ENCODE assay signal across 27 cellular contexts in the genomic region with DNA sequence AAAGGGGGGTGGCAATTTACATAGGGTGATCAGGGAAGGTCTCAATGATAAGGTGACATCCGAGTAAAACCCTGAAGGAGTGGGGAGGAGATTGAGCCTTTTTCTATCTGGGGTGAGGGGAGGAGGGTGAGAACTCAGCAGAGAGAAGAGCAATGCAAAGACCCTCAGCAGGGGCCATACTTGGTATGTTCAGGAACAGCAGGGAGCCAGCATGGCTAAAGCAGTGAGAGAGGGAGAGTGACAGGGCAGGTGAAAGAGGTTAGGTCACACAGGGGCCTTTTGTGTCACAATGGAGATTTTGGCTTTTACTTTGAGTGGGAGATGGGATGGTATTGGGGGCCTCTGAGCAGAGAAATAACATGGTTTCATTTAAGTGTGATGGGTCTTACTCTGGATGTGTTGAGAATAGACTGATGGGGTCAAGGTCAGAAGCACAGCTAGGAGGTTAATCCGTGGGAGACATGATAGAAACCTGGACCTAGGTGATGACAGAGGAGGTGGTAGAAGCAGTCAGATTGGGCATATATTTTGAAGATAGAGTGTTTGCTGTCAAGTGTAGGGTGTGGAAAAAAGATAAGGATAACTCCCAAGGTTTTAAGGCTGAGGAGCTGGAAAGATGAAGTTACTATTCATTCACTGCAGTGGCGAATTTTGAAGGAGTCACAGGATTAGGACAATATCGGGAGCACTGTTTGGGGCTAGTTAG. TPM values are rescaled to one million over a fixed set of nuclear protein-coding genes. Genes with fewer than 3 reads are reported as not detected.
DNase-seq lines count a peak whose midpoint lies in the region; ATAC-seq and TF ChIP-seq lines count a peak whose summit lies in the region.
"Had no signal": no experiment of that assay in that cellular context is flagged by ENCODE, and none has a peak within 500 bp of the region (broad histone marks: within the 10 kb centered on the region; RNA-seq: fewer than 3 reads in every experiment).

No MANE protein-coding gene starts in this region.

- H3K4me3 ChIP-seq in cardiac muscle cell (no peak overlapping the region), iPS-15b (ENCODE audit: low read depth, low read length) (peak overlapping the region; percentile 33)
- H3K4me3 ChIP-seq: BLaER1 treated with 17β-estradiol and CSF1 and Interleukin-3, amounts not matched to agents 10 nM and 100 nM; uterus had no signal

- DNase-seq in cardiac muscle cell (ENCODE audit: low read depth in 1 of 2, low spot score in 1 of 2), result no peak
- DNase-seq in left cardiac atrium, result no peak
- no peak for DNase-seq in T-helper 17 cell
- no peak for DNase-seq in stimulated activated effector memory CD8-positive, alpha-beta T cell treated with anti-CD3 and anti-CD28 coated beads, Interleukin-12 subunit alpha, Interleukin-12 subunit beta, amount 100 ng/mL, for 72 hours (ENCODE audit: low spot score in 2 of 2)
- no peak for DNase-seq in DMS79 treated with DMSO at 0.1 percent for 48 hours (lab: John Stamatoyannopoulos, UW)
- no peak for DNase-seq in NCI-H345 treated with DMSO at 0.1 percent for 48 hours (lab: John Stamatoyannopoulos, UW; ENCODE audit: unreplicated experiment)
- no peak for DNase-seq in ecto neural progenitor cell (ENCODE audit: low spot score)
- DNase-seq: activated CD8-positive, alpha-beta T cell treated with anti-CD3 and anti-CD28 coated beads for 36 hours; activated naive CD4-positive, alpha-beta T cell treated with Interleukin-2 at 50 U/mL for 16 hours; cerebellar nuclear complex; foreskin melanocyte; Karpas-422; NCI-H1048; NCI-H187 treated with DMSO at 0.1 percent for 48 hours; NCI-H774; nephron progenitor cell; stimulated activated CD4-positive, alpha-beta T cell treated with anti-CD3 and anti-CD28 coated beads, Interleukin-15, amount 100 ng/mL, for 24 hours; substantia nigra; uterus had no signal

- H3K9me3 Mint-ChIP-seq in stimulated activated effector memory CD8-positive, alpha-beta T cell treated with anti-CD3 and anti-CD28 coated beads, Interleukin-12 subunit alpha, Interleukin-12 subunit beta, amount 100 ng/mL, for 72 hours, result no peaks in the 10 kb centered on the region
- H3K9me3 Mint-ChIP-seq: activated CD8-positive, alpha-beta T cell treated with anti-CD3 and anti-CD28 coated beads for 36 hours; nephron progenitor cell had no signal

- H3K36me3 ChIP-seq in cardiac muscle cell (no peaks in the 10 kb centered on the region), iPS-15b (ENCODE audit: control insufficient read depth, insufficient read depth, low read length) (no peaks in the 10 kb centered on the region)
- H3K36me3 ChIP-seq: uterus had no signal

- H3K4me3 Mint-ChIP-seq in T-helper 17 cell, result no peak overlapping the region
- H3K4me3 Mint-ChIP-seq in stimulated activated effector memory CD8-positive, alpha-beta T cell treated with anti-CD3 and anti-CD28 coated beads, Interleukin-12 subunit alpha, Interleukin-12 subunit beta, amount 100 ng/mL, for 72 hours, result no peak overlapping the region
- H3K4me3 Mint-ChIP-seq: activated CD8-positive, alpha-beta T cell treated with anti-CD3 and anti-CD28 coated beads for 36 hours; nephron progenitor cell had no signal

- peak overlapping the region; percentile 22 for H3K27ac ChIP-seq in cardiac muscle cell

- ATAC-seq in left cardiac atrium, result no peak
- no peak for ATAC-seq in T-helper 17 cell
- ATAC-seq in stimulated activated effector memory CD8-positive, alpha-beta T cell treated with anti-CD3 and anti-CD28 coated beads, Interleukin-12 subunit alpha, Interleukin-12 subunit beta, amount 100 ng/mL, for 72 hours, result no peak
- ATAC-seq: activated CD4-positive, CD25-positive, alpha-beta regulatory T cell treated with anti-CD3 and anti-CD28 coated beads, Interleukin-2, amount 50 U/mL, for 24 hours; activated CD8-positive, alpha-beta T cell treated with anti-CD3 and anti-CD28 coated beads for 36 hours; left lobe of liver; Right ventricle myocardium inferior; sciatic nerve had no signal

- no peak for TF ChIP-seq CTCF in cardiac muscle cell (IDR thresholded peaks at IDR 0.05; ENCODE audit: low read depth, low read length)

- no peaks in the 10 kb centered on the region for H3K27me3 ChIP-seq in cardiac muscle cell
- no peaks in the 10 kb centered on the region for H3K27me3 ChIP-seq in iPS-15b (ENCODE audit: control insufficient read depth, insufficient read depth, low read length)
- H3K27me3 ChIP-seq: BLaER1 treated with 17β-estradiol and CSF1 and Interleukin-3, amounts not matched to agents 10 nM and 100 nM; uterus had no signal

- H3K9ac ChIP-seq in iPS-15b (ENCODE audit: low read depth, low read length), result no peak overlapping the region
- H3K9ac ChIP-seq: BLaER1 treated with 17β-estradiol and CSF1 and Interleukin-3, amounts not matched to agents 10 nM and 100 nM had no signal

- intact Hi-C loops in left cardiac atrium (cut with DNase I), result no loop called here

- H3K27me3 Mint-ChIP-seq in T-helper 17 cell, result no peaks in the 10 kb centered on the region
- H3K27me3 Mint-ChIP-seq: activated CD8-positive, alpha-beta T cell treated with anti-CD3 and anti-CD28 coated beads for 36 hours had no signal

- H3K4me1 Mint-ChIP-seq in T-helper 17 cell, result peaks cover 45% of the 10 kb centered on the region
- peaks cover 60% of the 10 kb centered on the region for H3K4me1 Mint-ChIP-seq in stimulated activated effector memory CD8-positive, alpha-beta T cell treated with anti-CD3 and anti-CD28 coated beads, Interleukin-12 subunit alpha, Interleukin-12 subunit beta, amount 100 ng/mL, for 72 hours

- H3K9me3 ChIP-seq in cardiac muscle cell (ENCODE audit: low read depth), result no peaks in the 10 kb centered on the region
- no peaks in the 10 kb centered on the region for H3K9me3 ChIP-seq in T-helper 17 cell (ENCODE audit: control insufficient read depth, low read length, poor library complexity, severe bottlenecking)
- H3K9me3 ChIP-seq in iPS-15b (ENCODE audit: control insufficient read depth, insufficient read depth, low read length), result no peaks in the 10 kb centered on the region
- H3K9me3 ChIP-seq: BLaER1 treated with 17β-estradiol and CSF1 and Interleukin-3, amounts not matched to agents 10 nM and 100 nM; uterus had no signal

- H3K27ac Mint-ChIP-seq in T-helper 17 cell, result peak overlapping the region; percentile 59
- peak overlapping the region; percentile 80 for H3K27ac Mint-ChIP-seq in stimulated activated effector memory CD8-positive, alpha-beta T cell treated with anti-CD3 and anti-CD28 coated beads, Interleukin-12 subunit alpha, Interleukin-12 subunit beta, amount 100 ng/mL, for 72 hours
- H3K27ac Mint-ChIP-seq: activated CD8-positive, alpha-beta T cell treated with anti-CD3 and anti-CD28 coated beads for 36 hours; nephron progenitor cell had no signal

- peaks cover 56% of the 10 kb centered on the region for H3K4me1 ChIP-seq in cardiac muscle cell (ENCODE audit: low read depth)
- peaks cover 33% of the 10 kb centered on the region for H3K4me1 ChIP-seq in iPS-15b (ENCODE audit: control insufficient read depth, insufficient read depth, low read length)

- H3K36me3 Mint-ChIP-seq in T-helper 17 cell (ENCODE audit: low read depth), result peaks cover 10% of the 10 kb centered on the region
- H3K36me3 Mint-ChIP-seq in stimulated activated effector memory CD8-positive, alpha-beta T cell treated with anti-CD3 and anti-CD28 coated beads, Interleukin-12 subunit alpha, Interleukin-12 subunit beta, amount 100 ng/mL, for 72 hours, result peaks cover 43% of the 10 kb centered on the region

RNA-seq across cellular contexts. Expression of gene SP2, which starts 6.2 kb away (rescaled TPM):
- total RNA-seq in cardiac muscle cell (3.7 and 3.9 TPM in 2 replicates), left cardiac atrium (10 to 100 TPM; 12.6 to 14.1 TPM), T-helper 17 cell (10 to 100 TPM; 28.2 to 33.2 TPM)
- polyA plus RNA-seq in cardiac muscle cell, result 6.9 and 10.5 TPM in 2 replicates

RNA-seq across cellular contexts. Expression of gene PNPO, which starts 39.2 kb away (rescaled TPM):
- 11.7 and 12.9 TPM in 2 replicates for total RNA-seq in cardiac muscle cell
- polyA plus RNA-seq in cardiac muscle cell, result 12.9 and 15.6 TPM in 2 replicates
- total RNA-seq in left cardiac atrium, result 10 to 100 TPM; 23.4 to 25.4 TPM
- total RNA-seq in T-helper 17 cell, result 10 to 100 TPM in 1 of 2 donors, 1 to 10 TPM in 1; 7.1 to 10.5 TPM

RNA-seq across cellular contexts. Expression of gene SP6, which starts 51.2 kb away (rescaled TPM):
- total RNA-seq in cardiac muscle cell (5.8 and 6.3 TPM in 2 replicates), left cardiac atrium (under 1 TPM; 0.24 to 0.50 TPM), T-helper 17 cell (under 1 TPM; 0.20 to 0.21 TPM)
- 4.6 and 5.0 TPM in 2 replicates for polyA plus RNA-seq in cardiac muscle cell

RNA-seq across cellular contexts. Expression of gene PRR15L, which starts 55.5 kb away (rescaled TPM):
- total RNA-seq in cardiac muscle cell, result not detected in 2 replicates
- 0.22 TPM in 1 of 2 replicates, not detected in the other for polyA plus RNA-seq in cardiac muscle cell
- under 1 TPM; 0.47 to 0.62 TPM for total RNA-seq in left cardiac atrium
- not detected for total RNA-seq in T-helper 17 cell
- total RNA-seq: activated CD8-positive, alpha-beta T cell treated with anti-CD3 and anti-CD28 coated beads for 36 hours; aorta; mononuclear cell; Right ventricle myocardium inferior; sciatic nerve had no signal
